In the genomic region with DNA sequence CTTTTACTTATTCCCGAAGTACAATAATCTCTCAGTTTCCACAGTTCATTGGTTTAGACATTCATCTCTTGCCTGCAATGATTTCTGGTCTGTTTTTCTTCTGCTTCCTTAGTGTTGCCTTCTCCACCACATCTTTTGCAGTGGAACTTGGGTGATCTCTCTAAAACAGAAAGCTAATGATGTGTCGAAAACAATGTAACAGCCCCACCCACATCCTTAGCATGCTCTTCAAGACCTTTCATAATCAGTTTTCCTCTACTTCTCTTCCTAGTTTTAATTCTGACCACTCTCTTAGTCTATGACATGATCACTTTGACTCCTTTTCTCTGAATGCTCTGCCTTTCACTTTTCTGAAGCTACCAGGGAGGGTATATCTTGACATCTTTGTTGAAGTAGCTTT, we compare ENCODE assay signal across 15 cellular contexts.
"Had no signal": no experiment of that assay in that cellular context is flagged by ENCODE, and none has a peak within 500 bp of the region (broad histone marks: within the 10 kb centered on the region; RNA-seq: fewer than 3 reads in every experiment).

No MANE protein-coding gene starts in this region.

- H3K27me3 ChIP-seq: thyroid gland, vagina had no signal

- H3K27ac ChIP-seq: epithelial cell of prostate, thyroid gland, vagina had no signal

- H3K36me3 ChIP-seq: thyroid gland, vagina had no signal

- H3K4me3 ChIP-seq: mucosa of descending colon, thyroid gland, vagina had no signal

- ATAC-seq: activated naive CD8-positive, alpha-beta T cell treated with anti-CD3 and anti-CD28 coated beads, Interleukin-2, amount 50 U/mL, for 24 hours; effector memory CD8-positive, alpha-beta T cell; left cardiac atrium; mucosa of descending colon; naive thymus-derived CD8-positive, alpha-beta T cell; stimulated activated naive B cell treated with anti-CD40 and anti-IgM and Interleukin-4, amounts not matched to agents 10 μg/mL and 1 μg/mL and 100 μg/mL, for 72 hours had no signal

- DNase-seq: activated CD4-positive, alpha-beta T cell treated with anti-CD3 and anti-CD28 coated beads, Interleukin-2, amount 10 ng/mL, durations not matched to agents 7 days and 5 days; activated naive CD4-positive, alpha-beta T cell treated with anti-CD3 and anti-CD28 coated beads for 36 hours; activated naive CD8-positive, alpha-beta T cell treated with anti-CD3 and anti-CD28 coated beads, Interleukin-2, amount 50 U/mL, for 24 hours; activated T-cell treated with anti-CD3 and anti-CD28 coated beads for 4 hours; aorta; effector memory CD8-positive, alpha-beta T cell; left cardiac atrium; mucosa of descending colon; naive thymus-derived CD8-positive, alpha-beta T cell; nucleus accumbens; stimulated activated CD4-positive, alpha-beta T cell treated with anti-CD3 and anti-CD28 coated beads, Interleukin-2, amount 100 ng/mL, for 48 hours; stimulated activated naive B cell treated with anti-CD40 and anti-IgM and Interleukin-4, amounts not matched to agents 10 μg/mL and 1 μg/mL and 100 μg/mL, for 72 hours; thyroid gland had no signal

- H3K4me1 ChIP-seq: thyroid gland, vagina had no signal

- H3K9me3 ChIP-seq: thyroid gland, vagina had no signal
